ENCODE assay signal across 8 cellular contexts in the genomic region with DNA sequence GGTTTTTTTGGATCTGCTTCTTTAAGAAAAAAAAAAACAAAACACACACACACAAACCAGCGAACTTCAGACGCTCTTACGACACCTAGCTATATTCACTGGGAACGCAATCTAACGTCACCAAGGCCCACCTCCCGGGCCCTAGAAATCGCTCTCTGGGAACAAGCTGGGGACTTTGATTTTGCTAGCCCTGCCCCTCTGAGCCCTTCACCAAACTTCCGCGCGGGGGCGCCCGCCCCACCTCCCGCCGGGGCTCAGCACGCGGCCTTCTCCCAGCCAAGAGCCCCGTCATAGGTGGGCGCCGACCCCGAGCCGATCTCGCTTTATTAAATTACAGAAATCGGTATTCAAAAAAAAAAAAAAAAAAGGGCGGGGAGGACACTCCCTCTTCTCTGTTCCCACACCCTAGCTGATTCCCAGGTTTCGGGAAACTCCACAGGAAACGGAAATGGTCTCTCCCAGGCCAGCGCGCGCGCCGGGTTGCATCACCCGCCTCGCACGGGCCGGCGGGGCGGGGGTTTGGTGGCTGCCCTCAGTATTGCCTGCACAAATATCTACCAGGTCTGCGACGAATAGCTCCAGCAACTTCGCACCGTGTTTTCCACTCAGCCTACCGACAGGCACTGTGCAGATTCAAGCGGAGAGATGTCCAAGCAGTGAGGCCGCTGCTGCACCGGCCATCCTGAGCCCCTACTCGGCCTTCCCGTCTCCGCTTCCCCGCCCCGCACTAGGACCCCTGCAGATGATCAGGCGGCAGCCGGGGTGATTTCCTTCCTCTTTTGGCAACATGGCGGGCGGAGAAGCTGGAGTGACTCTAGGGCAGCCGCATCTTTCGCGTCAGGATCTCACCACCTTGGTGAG. TPM values are rescaled to one million over a fixed set of nuclear protein-coding genes. Genes with fewer than 3 reads are reported as not detected.
DNase-seq lines count a peak whose midpoint lies in the region; ATAC-seq and TF ChIP-seq lines count a peak whose summit lies in the region.

A gene (plus strand): TSS at position 775 of the 861 bp plus-strand sequence. CDS start 13 bp downstream, at position 788.

- intact Hi-C loops in left ventricle myocardium superior (cut with micrococcal nuclease) (loop anchor here (10.0 kb wide), 1 partner anchor 150 kb away; a partner anchor contains a TSS), psoas muscle (cut with DNase I) (loop anchor here (1.0 to 2.0 kb wide), 3 partner anchors 29 to 96 kb away; no protein-coding TSS in a partner anchor), uterus (cut with DNase I; ENCODE audit: low total_unique reads) (no loop called here)

- H3K4me1 ChIP-seq in psoas muscle (no peaks in the 10 kb centered on the region), uterus (peaks cover 0 to 3% of the 10 kb centered on the region in 2 donors)

- TF ChIP-seq POLR2A in uterus (IDR thresholded peaks at IDR 0.05), result peak in 1 of 2 donors; percentile 33

- peak; percentile 73 for TF ChIP-seq CTCF in psoas muscle (IDR thresholded peaks at IDR 0.05)
- TF ChIP-seq CTCF in uterus (IDR thresholded peaks at IDR 0.05), result peak; percentile 47 to 67 (median 56)

- H3K36me3 ChIP-seq in psoas muscle (ENCODE audit: insufficient read depth in 1 of 2, low read depth in 1 of 2) (no peaks in the 10 kb centered on the region), uterus (no peaks in the 10 kb centered on the region)

- peak; percentile 78 for DNase-seq in NCI-H187 treated with DMSO at 0.1 percent for 48 hours (lab: John Stamatoyannopoulos, UW)
- DNase-seq in T-helper 2 cell, result peak; percentile 57 to 96 (median 76)
- DNase-seq in anterior cingulate cortex (lab: John Stamatoyannopoulos, UW), result peak; percentile 21 to 97 (median 83)
- peak; percentile 89 for DNase-seq in left ventricle myocardium superior
- peak; percentile 92 to 95 for DNase-seq in psoas muscle
- DNase-seq in uterus, result peak; percentile 92 to 93

- ATAC-seq in GM18502 (IDR thresholded peaks at IDR 0.05; ENCODE audit: poor library complexity, unreplicated experiment) (peak; percentile 94), HG02943 (IDR thresholded peaks at IDR 0.05; ENCODE audit: low read depth, unreplicated experiment) (peak; percentile 96), left ventricle myocardium superior (peak; percentile 98), psoas muscle (peak; percentile 96 to 97 (median 97))

- 0 to 1% (median 0%) methylated on average over 47 to 55 of the region's 57 CpGs for WGBS in psoas muscle, 3 donors

- H3K9me3 ChIP-seq in psoas muscle (no peaks in the 10 kb centered on the region), uterus (no peaks in the 10 kb centered on the region)

- H3K4me3 ChIP-seq in psoas muscle (no peak within 1 kb of the TSS), uterus (peak within 1 kb of the TSS; percentile 75 to 80)

- H3K27me3 ChIP-seq in psoas muscle (ENCODE audit: insufficient read depth in 3 of 3, low read length in 2 of 3) (no peaks in the 10 kb centered on the region), uterus (no peaks in the 10 kb centered on the region)

- peak within 1 kb of the TSS; percentile 92 for H3K27ac ChIP-seq in psoas muscle
- H3K27ac ChIP-seq in uterus, result peak within 1 kb of the TSS in 1 of 2 donors; percentile 93

RNA-seq across cellular contexts. Expression of the gene that starts here (rescaled TPM):
- total RNA-seq in left ventricle myocardium superior, result 76.8 TPM
- 100 to 1,000 TPM in 3 of 4 donors, 10 to 100 TPM in 1; 96.6 to 130 (median 112) TPM for total RNA-seq in psoas muscle
- 10 to 100 TPM; 56.1 to 62.9 (median 58.0) TPM for polyA plus RNA-seq in psoas muscle
- total RNA-seq in uterus, result 100 to 1,000 TPM in 2 of 4 donors, 10 to 100 TPM in 2; 86.8 to 374 (median 152) TPM
